8 cellular contexts compared by ENCODE assay signal in the genomic region with DNA sequence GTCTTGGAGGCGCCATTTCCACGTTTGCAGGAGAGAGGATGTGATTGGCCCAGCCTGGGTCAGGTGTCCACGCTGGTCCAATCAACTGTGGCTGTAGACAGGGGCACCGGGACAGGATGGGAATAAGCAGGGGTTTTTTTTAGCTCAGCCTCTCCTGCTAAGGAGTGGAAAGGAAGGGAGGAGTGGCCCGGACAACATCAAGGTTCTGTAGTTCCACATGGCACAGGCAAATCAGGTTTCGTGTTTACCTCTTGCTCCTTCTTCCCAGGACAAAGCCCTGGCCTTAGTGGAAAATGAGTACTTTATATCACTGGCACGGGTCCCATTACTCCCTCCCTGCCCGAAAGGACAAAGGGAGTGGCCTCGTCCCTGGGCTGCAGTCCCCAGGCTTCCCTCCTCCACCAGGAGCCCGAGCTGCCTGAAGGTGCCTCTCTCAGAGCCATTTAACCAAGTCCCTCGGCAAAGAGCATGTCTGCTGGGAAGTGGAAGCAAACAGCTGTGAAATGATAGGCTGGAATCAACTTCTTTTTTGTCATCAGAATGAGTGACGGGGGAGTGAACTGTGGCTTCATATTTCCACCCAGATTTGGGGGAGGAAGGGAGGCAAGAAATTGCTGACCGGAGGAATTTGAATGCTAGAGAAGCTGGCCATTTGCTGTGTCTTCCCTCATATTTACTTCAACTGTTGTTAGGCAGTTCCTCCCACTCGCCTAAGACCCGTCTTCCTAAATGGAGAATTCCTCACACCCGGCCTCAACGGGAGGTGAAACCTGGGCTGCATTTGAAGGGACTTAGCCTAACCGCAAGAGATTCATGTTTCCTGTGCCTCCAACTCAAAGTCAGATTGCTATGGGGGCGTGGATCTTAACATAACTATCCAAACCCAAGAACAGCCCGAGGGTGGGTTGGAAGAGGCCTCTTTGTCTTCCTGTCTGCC.
DNase-seq lines count a peak whose midpoint lies in the region; ATAC-seq, FAIRE-seq and TF ChIP-seq lines count a peak whose summit lies in the region.

No MANE protein-coding gene starts in this region.

- H3K9ac ChIP-seq in adipocyte (ENCODE audit: low read length), result peak overlapping the region; percentile 47

- no peaks in the 10 kb centered on the region for H3K36me3 ChIP-seq in adipocyte (ENCODE audit: control insufficient read depth, insufficient read depth, low read length, severe bottlenecking)
- H3K36me3 ChIP-seq in thymus (ENCODE audit: control insufficient read depth, insufficient read depth), result no peaks in the 10 kb centered on the region

- TF ChIP-seq CTCF in dorsolateral prefrontal cortex (IDR thresholded peaks at IDR 0.05 in 54 of 56, conservative IDR thresholded peaks at IDR 0.05 in 2 of 56; ENCODE audit: low read depth in 1 of 56, partially characterized antibody in 56 of 56), result no peak
- TF ChIP-seq CTCF in GM10266 (IDR thresholded peaks at IDR 0.05; ENCODE audit: control insufficient read depth, insufficient read depth, low read depth, missing control alignments), result no peak

- H3K4me3 ChIP-seq in adipocyte (ENCODE audit: low read length) (peak overlapping the region; percentile 38), thymus (ENCODE audit: low read length) (no peak overlapping the region), dorsolateral prefrontal cortex (no peak overlapping the region)

- WGBS in thymus, result 57% methylated on average over 20 of the region's 20 CpGs

- FAIRE-seq in HTR-8/SVneo (lab: Jason Lieb, UNC), result peak; percentile 73

- H3K9me3 ChIP-seq in adipocyte (ENCODE audit: control insufficient read depth, low read length) (no peaks in the 10 kb centered on the region), thymus (ENCODE audit: control insufficient read depth) (no peaks in the 10 kb centered on the region)

- DNase-seq in HTR-8/SVneo (ENCODE audit: insufficient read length, low spot score) (peak; percentile 59), adipocyte (ENCODE audit: low read depth) (peak; percentile 81), islet precursor cell (peak; percentile 94), dorsolateral prefrontal cortex (no peak), HPDE6-E6E7 (ENCODE audit: extremely low spot score) (no peak), GM10266 (ENCODE audit: extremely low spot score) (no peak)

- intact Hi-C loops in dorsolateral prefrontal cortex (cut with DNase I), result no loop called here

- peaks cover 41% of the 10 kb centered on the region for H3K4me1 ChIP-seq in adipocyte (ENCODE audit: control insufficient read depth, insufficient read depth, low read length)
- peaks cover 2% of the 10 kb centered on the region for H3K4me1 ChIP-seq in thymus (ENCODE audit: control insufficient read depth, insufficient read depth, low read length)

- H3K27me3 ChIP-seq in adipocyte (replicated peaks; ENCODE audit: control insufficient read depth, insufficient read depth, low read length) (no peaks in the 10 kb centered on the region), thymus (ENCODE audit: control insufficient read depth, insufficient read depth) (no peaks in the 10 kb centered on the region), dorsolateral prefrontal cortex (peaks cover 0 to 9% (median 0%) of the 10 kb centered on the region in 45 donors)

- ATAC-seq in HG03159 (IDR thresholded peaks at IDR 0.05; ENCODE audit: unreplicated experiment), result no peak

- H3K27ac ChIP-seq in thymus (ENCODE audit: low read depth), result peak overlapping the region; percentile 53
- H3K27ac ChIP-seq in dorsolateral prefrontal cortex, result no peak overlapping the region

Comparison
In these comparisons a context has a peak if more than half of its experiments do, and no peak if none do; other contexts are left out.
1. DNase-seq: peak in HTR-8/SVneo (single experiment), adipocyte (single experiment) and islet precursor cell (single experiment); none in dorsolateral prefrontal cortex (0 of 10), HPDE6-E6E7 (single experiment) and GM10266 (single experiment).